ENCODE assay signal across 8 cellular contexts in genomic region chr15:48250640-48251076, GRCh38. TPM values are rescaled to one million over a fixed set of nuclear protein-coding genes. Genes with fewer than 3 reads are reported as not detected.
DNase-seq lines count a peak whose midpoint lies in the region; ATAC-seq, FAIRE-seq and TF ChIP-seq lines count a peak whose summit lies in the region.

No MANE protein-coding gene starts in this region.

- POLR2A ChIA-PET in HepG2 (lab: Yijun Ruan, JAX), result no interaction called here

- in situ Hi-C loops in mammary epithelial cell (cut with MboI; ENCODE audit: low sequenced_read_pairs in 2 of 2) (no loop called here), HepG2 (cut with HindIII; ENCODE audit: extremely low pct_ligation_motif_present, low pct_unique_long_range_greater_than_20kb) (no loop called here)

- DNase-seq in activated naive CD4-positive, alpha-beta T cell treated with anti-CD3 and anti-CD28 coated beads for 36 hours, result peak; percentile 25
- no peak for DNase-seq in activated naive CD4-positive, alpha-beta T cell treated with Interleukin-2 at 50 U/mL for 16 hours
- DNase-seq in HT1080 (ENCODE audit: low read depth), result peak; percentile 67
- DNase-seq in NT2/D1 (ENCODE audit: low read depth, low spot score), result peak; percentile 38
- peak; percentile 67 for DNase-seq in mammary epithelial cell
- DNase-seq in HepG2 (ENCODE audit: low spot score), result peak; percentile 25
- DNase-seq in aorta, result peak in 1 of 2 donors; percentile 60

- no peaks in the 10 kb centered on the region for H3K36me3 Mint-ChIP-seq in activated naive CD4-positive, alpha-beta T cell treated with anti-CD3 and anti-CD28 coated beads for 36 hours (ENCODE audit: low read depth)

- H3K27me3 Mint-ChIP-seq in activated naive CD4-positive, alpha-beta T cell treated with anti-CD3 and anti-CD28 coated beads for 36 hours (ENCODE audit: low read depth), result peaks cover 16% of the 10 kb centered on the region

- H3K36me3 ChIP-seq in NT2/D1 (ENCODE audit: insufficient read depth, insufficient read length, low read length), result no peaks in the 10 kb centered on the region
- no peaks in the 10 kb centered on the region for H3K36me3 ChIP-seq in mammary epithelial cell (ENCODE audit: insufficient read depth, low read length)
- no peaks in the 10 kb centered on the region for H3K36me3 ChIP-seq in HepG2 (replicated peaks in 1 of 2; ENCODE audit: control insufficient read depth in 1 of 2, insufficient read depth in 2 of 2, low read length in 2 of 2)
- no peaks in the 10 kb centered on the region for H3K36me3 ChIP-seq in aorta (ENCODE audit: control insufficient read depth in 1 of 2, insufficient read depth in 2 of 2, low read length in 1 of 2)

- no peak overlapping the region for H3K9ac ChIP-seq in NT2/D1 (ENCODE audit: insufficient read length, low read depth)
- H3K9ac ChIP-seq in mammary epithelial cell (ENCODE audit: insufficient read depth, low read length), result no peak overlapping the region
- H3K9ac ChIP-seq in HepG2 (ENCODE audit: insufficient read depth, low read depth, low read length), result no peak overlapping the region

- no peaks in the 10 kb centered on the region for H3K9me3 Mint-ChIP-seq in activated naive CD4-positive, alpha-beta T cell treated with anti-CD3 and anti-CD28 coated beads for 36 hours

- no peaks in the 10 kb centered on the region for H3K4me1 Mint-ChIP-seq in activated naive CD4-positive, alpha-beta T cell treated with anti-CD3 and anti-CD28 coated beads for 36 hours (ENCODE audit: low read depth)

- H3K4me3 Mint-ChIP-seq in activated naive CD4-positive, alpha-beta T cell treated with anti-CD3 and anti-CD28 coated beads for 36 hours, result no peak overlapping the region

- TF ChIP-seq RAD21 in HepG2 (CRISPR knock-in tag; IDR thresholded peaks at IDR 0.05), result no peak

- WGBS in mammary epithelial cell (ENCODE audit: low coverage, missing lambda C conversion rate), result 25% methylated on average over 5 of the region's 6 CpGs
- WGBS in HepG2 (ENCODE audit: low lambda C conversion rate), result 33% methylated on average over 6 of the region's 6 CpGs
- 10 to 12% methylated on average over 6 of the region's 6 CpGs for WGBS in aorta, 2 donors

- peak; percentile 78 for FAIRE-seq in HepG2 (lab: Jason Lieb, UNC)

- BruUV-seq in mammary epithelial cell (replicated peaks; lab: Mats Ljungman, UMichigan) (no TSS peak), HepG2 (replicated peaks; lab: Mats Ljungman, UMichigan) (no TSS peak)

- TF ChIP-seq EP300 in HepG2 (IDR thresholded peaks at IDR 0.05; ENCODE audit: low read depth in 2 of 2, low read length in 2 of 2) (no peak), HepG2 (CRISPR knock-in tag; IDR thresholded peaks at IDR 0.05; ENCODE audit: borderline replicate concordance) (no peak)

- no peaks in the 10 kb centered on the region for H3K9me3 ChIP-seq in NT2/D1 (ENCODE audit: insufficient read depth, low read length)
- no peaks in the 10 kb centered on the region for H3K9me3 ChIP-seq in mammary epithelial cell (replicated peaks; ENCODE audit: insufficient read depth, low read length)
- no peaks in the 10 kb centered on the region for H3K9me3 ChIP-seq in HepG2 (ENCODE audit: low read length)
- H3K9me3 ChIP-seq in aorta (ENCODE audit: control insufficient read depth, low read length), result no peaks in the 10 kb centered on the region

- peak; percentile 40; the same call in 1 of the 3 replicates for ATAC-seq in HepG2
- ATAC-seq in aorta (ENCODE audit: low FRiP score), result peak; percentile 68
- no peak for ATAC-seq in HG02678 (IDR thresholded peaks at IDR 0.05; ENCODE audit: unreplicated experiment)

- intact Hi-C loops in activated naive CD4-positive, alpha-beta T cell treated with anti-CD3 and anti-CD28 coated beads for 36 hours (cut with micrococcal nuclease), result loop anchor here (1.0 to 2.0 kb wide), 3 partner anchors 262 to 1054 kb away; no protein-coding TSS in a partner anchor
- intact Hi-C loops in mammary epithelial cell (cut with micrococcal nuclease), result loop anchor here (1.0 kb wide), 3 partner anchors 138 to 1054 kb away; no protein-coding TSS in a partner anchor
- intact Hi-C loops in HepG2 (cut with micrococcal nuclease; ENCODE audit: unreplicated experiment), result loop anchor here (1.0 to 10.0 kb wide), 2 partner anchors 138 to 1946 kb away; no protein-coding TSS in a partner anchor
- intact Hi-C loops in aorta (cut with DNase I), result no loop called here

- H3K27ac Mint-ChIP-seq in activated naive CD4-positive, alpha-beta T cell treated with anti-CD3 and anti-CD28 coated beads for 36 hours, result no peak overlapping the region

- H3K4me2 ChIP-seq in mammary epithelial cell (ENCODE audit: insufficient read depth, low read depth, low read length), result no peak overlapping the region
- H3K4me2 ChIP-seq in HepG2 (ENCODE audit: low read depth, low read length), result no peak overlapping the region

- H3K4me3 ChIP-seq in NT2/D1 (ENCODE audit: insufficient read length, low read depth), result no peak overlapping the region
- no peak overlapping the region for H3K4me3 ChIP-seq in mammary epithelial cell (replicated peaks in 1 of 3; ENCODE audit: insufficient read depth in 1 of 3, low read depth in 2 of 3, low read length in 3 of 3)
- no peak overlapping the region for H3K4me3 ChIP-seq in HepG2 (replicated peaks in 1 of 3; ENCODE audit: insufficient read depth in 1 of 3, low read depth in 2 of 3, low read length in 3 of 3)
- no peak overlapping the region for H3K4me3 ChIP-seq in aorta (ENCODE audit: low read length in 2 of 2)

- no peak overlapping the region for H2AFZ ChIP-seq in mammary epithelial cell (ENCODE audit: low read depth, low read length)
- H2AFZ ChIP-seq in HepG2 (ENCODE audit: low read length), result no peak overlapping the region

- H3K4me1 ChIP-seq in NT2/D1 (ENCODE audit: insufficient read depth, insufficient read length) (no peaks in the 10 kb centered on the region), mammary epithelial cell (ENCODE audit: insufficient read depth, low read length) (no peaks in the 10 kb centered on the region), HepG2 (ENCODE audit: insufficient read depth, low read length) (no peaks in the 10 kb centered on the region), aorta (ENCODE audit: control insufficient read depth in 1 of 2, insufficient read depth in 2 of 2, low read length in 2 of 2) (peaks cover 0 to 2% of the 10 kb centered on the region in 2 donors)

- dilution Hi-C loops in mammary epithelial cell (cut with HindIII; ENCODE audit: low sequenced_read_pairs), result no loop called here

- CTCF ChIA-PET in activated naive CD4-positive, alpha-beta T cell treated with anti-CD3 and anti-CD28 coated beads for 36 hours (lab: Charles Lee), result interaction anchor here (0.7 to 1.5 kb wide), 2 partner anchors 37 to 1047 kb away, joined by 3 read pairs; no protein-coding TSS in a partner anchor
- CTCF ChIA-PET in mammary epithelial cell (lab: Charles Lee; ENCODE audit: low non-redundant PET), result no interaction called here
- CTCF ChIA-PET in HepG2 (lab: Yijun Ruan, JAX; ENCODE audit: low intra/inter-chr PET ratio, low total read pairs), result interaction anchor here (0.7 to 1.0 kb wide), 3 partner anchors 137 to 1055 kb away, joined by 3 to 5 read pairs (median 4); no protein-coding TSS in a partner anchor

- no peaks in the 10 kb centered on the region for H3K27me3 ChIP-seq in NT2/D1 (ENCODE audit: insufficient read depth, insufficient read length)
- H3K27me3 ChIP-seq in mammary epithelial cell (ENCODE audit: insufficient read depth, low read length), result peaks cover 5% of the 10 kb centered on the region
- H3K27me3 ChIP-seq in HepG2 (ENCODE audit: control insufficient read depth in 1 of 2, insufficient read depth in 2 of 2, low read length in 2 of 2), result 0 out of 5 replicates have a peak, but pooled peaks cover 0 to 1% of the 10 kb centered on the region in 2 experiments
- H3K27me3 ChIP-seq in aorta (ENCODE audit: control insufficient read depth in 1 of 2, insufficient read depth in 2 of 2, low read length in 1 of 2), result no peaks in the 10 kb centered on the region

- H3K79me2 ChIP-seq in mammary epithelial cell (ENCODE audit: insufficient read depth, low read length), result no peaks in the 10 kb centered on the region
- no peaks in the 10 kb centered on the region for H3K79me2 ChIP-seq in HepG2 (ENCODE audit: insufficient read depth, low read length)

- no peak overlapping the region for H3K27ac ChIP-seq in mammary epithelial cell (ENCODE audit: insufficient read depth, low read depth, low read length)
- H3K27ac ChIP-seq in HepG2 (ENCODE audit: extremely low read length, insufficient read depth, low read length), result no peak overlapping the region
- H3K27ac ChIP-seq in aorta (ENCODE audit: low read depth in 1 of 2, low read length in 2 of 2), result no peak overlapping the region

- peak; percentile 62 to 67 for TF ChIP-seq CTCF in mammary epithelial cell (conservative IDR thresholded peaks at IDR 0.05 in 1 of 2, IDR thresholded peaks at IDR 0.05 in 1 of 2; ENCODE audit: extremely low read depth in 1 of 2, insufficient read depth in 1 of 2, low read depth in 1 of 2, low read length in 2 of 2)
- TF ChIP-seq CTCF in HepG2 (CRISPR knock-in tag; IDR thresholded peaks at IDR 0.05), result peak; percentile 51

- no peaks in the 10 kb centered on the region for H4K20me1 ChIP-seq in mammary epithelial cell (ENCODE audit: insufficient read depth, low read length)
- no peaks in the 10 kb centered on the region for H4K20me1 ChIP-seq in HepG2 (ENCODE audit: insufficient read depth, low read length)

- no peak for TF ChIP-seq POLR2A in HepG2 (IDR thresholded peaks at IDR 0.05; ENCODE audit: insufficient read depth in 1 of 2, low read depth in 2 of 2, low read length in 2 of 2)

RNA-seq across cellular contexts. Expression of gene SLC12A1, which starts 44.6 kb away (rescaled TPM):
- total RNA-seq in activated naive CD4-positive, alpha-beta T cell treated with anti-CD3 and anti-CD28 coated beads for 36 hours, result not detected
- total RNA-seq in HT1080 (2014; rRNA removed; shearing (Covaris generic)), result not detected in 2 replicates
- polyA plus RNA-seq in HT1080 (2015; cell fraction: cytosol; rRNA removed), result 0.19 TPM in 1 of 2 replicates, not detected in the other
- polyA plus RNA-seq in HT1080 (2015; cell fraction: nucleus; rRNA removed), result not detected in 2 replicates
- total RNA-seq in mammary epithelial cell (not detected), HepG2 (2016; rRNA removed; fragmentation: Illumina TruSeq; extraction: Trizol) (not detected in 2 replicates), aorta (under 1 TPM; 0.42 to 0.81 TPM)
- polyA plus RNA-seq in mammary epithelial cell (not detected), HepG2 (2011; rRNA removed) (not detected in 2 replicates), aorta (under 1 TPM in 1 of 2 donors, not detected in 1; 0.23 TPM)
- not detected for polyA minus RNA-seq in mammary epithelial cell
- not detected in 2 replicates for total RNA-seq in HepG2 (2016; cell fraction: cytosol; rRNA removed; fragmentation: Illumina TruSeq; extraction: Trizol; ENCODE audit: low read depth)
- total RNA-seq in HepG2 (2016; cell fraction: insoluble cytoplasmic fraction; rRNA removed; fragmentation: Illumina TruSeq; extraction: Trizol), result not detected in 2 replicates
- total RNA-seq in HepG2 (2016; cell fraction: membrane; rRNA removed; fragmentation: Illumina TruSeq; extraction: Trizol), result not detected in 2 replicates
- total RNA-seq in HepG2 (2016; cell fraction: nucleus; rRNA removed; fragmentation: Illumina TruSeq; extraction: Trizol), result not detected in 2 replicates
- not detected in 2 replicates for polyA plus RNA-seq in HepG2 (2011; cell fraction: cytosol; rRNA removed)
- polyA plus RNA-seq in HepG2 (2011; cell fraction: nucleus; rRNA removed), result not detected in 2 replicates
- polyA plus RNA-seq in HepG2 (2012), result not detected in 2 replicates
- polyA plus RNA-seq in HepG2 (2016; cell fraction: cytosol; fragmentation: Illumina TruSeq; extraction: Trizol; ENCODE audit: low read depth), result not detected in 2 replicates
- not detected in 2 replicates for polyA plus RNA-seq in HepG2 (2016; cell fraction: insoluble cytoplasmic fraction; fragmentation: Illumina TruSeq; extraction: Trizol; ENCODE audit: low read depth)
- polyA plus RNA-seq in HepG2 (2016; cell fraction: membrane; fragmentation: Illumina TruSeq; extraction: Trizol; ENCODE audit: low read depth), result not detected in 2 replicates
- polyA plus RNA-seq in HepG2 (2016; cell fraction: nucleus; fragmentation: Illumina TruSeq; extraction: Trizol; ENCODE audit: insufficient read depth, low read depth), result not detected in 2 replicates
- polyA minus RNA-seq in HepG2 (2011; rRNA and poly(A)+ RNA removed; ENCODE audit: low replicate concordance), result not detected in 2 replicates
- polyA minus RNA-seq in HepG2 (2011; cell fraction: cytosol; rRNA and poly(A)+ RNA removed), result not detected in 2 replicates
- not detected in 2 replicates for polyA minus RNA-seq in HepG2 (2011; cell fraction: nucleus; rRNA and poly(A)+ RNA removed)

RNA-seq across cellular contexts. Expression of gene CTXN2, which starts 59.2 kb away (rescaled TPM):
- total RNA-seq in activated naive CD4-positive, alpha-beta T cell treated with anti-CD3 and anti-CD28 coated beads for 36 hours, result not detected
- total RNA-seq in HT1080 (2014; rRNA removed; shearing (Covaris generic)), result not detected in 2 replicates
- polyA plus RNA-seq in HT1080 (2015; cell fraction: cytosol; rRNA removed), result not detected in 2 replicates
- not detected in 2 replicates for polyA plus RNA-seq in HT1080 (2015; cell fraction: nucleus; rRNA removed)
- total RNA-seq in mammary epithelial cell (not detected), HepG2 (2016; rRNA removed; fragmentation: Illumina TruSeq; extraction: Trizol) (not detected in 2 replicates), aorta (not detected)
- polyA plus RNA-seq in mammary epithelial cell (not detected), HepG2 (2011; rRNA removed) (0.03 TPM in 1 of 2 replicates, not detected in the other), aorta (not detected)
- not detected for polyA minus RNA-seq in mammary epithelial cell
- total RNA-seq in HepG2 (2016; cell fraction: cytosol; rRNA removed; fragmentation: Illumina TruSeq; extraction: Trizol; ENCODE audit: low read depth), result not detected in 2 replicates
- not detected in 2 replicates for total RNA-seq in HepG2 (2016; cell fraction: insoluble cytoplasmic fraction; rRNA removed; fragmentation: Illumina TruSeq; extraction: Trizol)
- 0.07 TPM in 1 of 2 replicates, not detected in the other for total RNA-seq in HepG2 (2016; cell fraction: membrane; rRNA removed; fragmentation: Illumina TruSeq; extraction: Trizol)
- not detected in 2 replicates for total RNA-seq in HepG2 (2016; cell fraction: nucleus; rRNA removed; fragmentation: Illumina TruSeq; extraction: Trizol)
- not detected in 2 replicates for polyA plus RNA-seq in HepG2 (2011; cell fraction: cytosol; rRNA removed)
- polyA plus RNA-seq in HepG2 (2011; cell fraction: nucleus; rRNA removed), result not detected in 2 replicates
- polyA plus RNA-seq in HepG2 (2012), result not detected in 2 replicates
- not detected in 2 replicates for polyA plus RNA-seq in HepG2 (2016; cell fraction: cytosol; fragmentation: Illumina TruSeq; extraction: Trizol; ENCODE audit: low read depth)
- polyA plus RNA-seq in HepG2 (2016; cell fraction: insoluble cytoplasmic fraction; fragmentation: Illumina TruSeq; extraction: Trizol; ENCODE audit: low read depth), result not detected in 2 replicates
- polyA plus RNA-seq in HepG2 (2016; cell fraction: membrane; fragmentation: Illumina TruSeq; extraction: Trizol; ENCODE audit: low read depth), result not detected in 2 replicates
- polyA plus RNA-seq in HepG2 (2016; cell fraction: nucleus; fragmentation: Illumina TruSeq; extraction: Trizol; ENCODE audit: insufficient read depth, low read depth), result not detected in 2 replicates
- polyA minus RNA-seq in HepG2 (2011; rRNA and poly(A)+ RNA removed; ENCODE audit: low replicate concordance), result not detected in 2 replicates
- not detected in 2 replicates for polyA minus RNA-seq in HepG2 (2011; cell fraction: cytosol; rRNA and poly(A)+ RNA removed)
- polyA minus RNA-seq in HepG2 (2011; cell fraction: nucleus; rRNA and poly(A)+ RNA removed), result not detected in 2 replicates

Comparison
In these comparisons a context has a peak if more than half of its experiments do, and no peak if none do; other contexts are left out.
1. intact Hi-C loops: an anchor here in activated naive CD4-positive, alpha-beta T cell treated with anti-CD3 and anti-CD28 coated beads for 36 hours (1.0 to 2.0 kb wide), mammary epithelial cell (1.0 kb wide) and HepG2 (1.0 to 10.0 kb wide); none called in aorta.